ENCODE assay signal across 18 cellular contexts in genomic region chr5:133006653-133007052, GRCh38. TPM values are rescaled to one million over a fixed set of nuclear protein-coding genes. Genes with fewer than 3 reads are reported as not detected.
A peak's percentile ranks its signal among the peaks of the same experiment; 100 is the strongest.
DNase-seq lines count a peak whose midpoint lies in the region; ATAC-seq, FAIRE-seq and TF ChIP-seq lines count a peak whose summit lies in the region.
"Had no signal": no experiment of that assay in that cellular context is flagged by ENCODE, and none has a peak within 500 bp of the region (broad histone marks: within the 10 kb centered on the region; RNA-seq: fewer than 3 reads in every experiment).

No MANE protein-coding gene starts in this region.

- TF ChIP-seq RAD21 in A549 (conservative IDR thresholded peaks at IDR 0.05 in 1 of 2, IDR thresholded peaks at IDR 0.05 in 1 of 2) (no peak), IMR-90 (IDR thresholded peaks at IDR 0.05; ENCODE audit: low read length) (no peak)

- no peaks in the 10 kb centered on the region for H4K20me1 ChIP-seq in IMR-90 (ENCODE audit: insufficient read depth, low read length)

- DNase-seq in A549 (ENCODE audit: low read depth in 1 of 2, low spot score in 1 of 2), result peak in 1 of 2 experiments; percentile 33
- DNase-seq in IMR-90, result no peak
- peak; percentile 69 for DNase-seq in choroid plexus epithelial cell (ENCODE audit: low read depth)
- DNase-seq in kidney tubule cell (ENCODE audit: low spot score), result peak; percentile 12
- no peak for DNase-seq in NCI-H1092 treated with DMSO at 0.1 percent for 48 hours (lab: John Stamatoyannopoulos, UW)
- no peak for DNase-seq in NCI-H526 treated with DMSO at 0.1 percent for 48 hours (lab: John Stamatoyannopoulos, UW)
- no peak for DNase-seq in A673 (ENCODE audit: low spot score)
- DNase-seq: CD8-positive, alpha-beta T cell; NCI-H1105; NCI-H1694 treated with DMSO at 0.1 percent for 48 hours; NCI-H2227 treated with DMSO at 0.1 percent for 48 hours; NCI-H524; PC-3; SJCRH30 had no signal

- no peak overlapping the region for H3K14ac ChIP-seq in IMR-90 (replicated peaks; ENCODE audit: low read depth, low read length)

- dilution Hi-C loops in IMR-90 (cut with HindIII; ENCODE audit: low sequenced_read_pairs, unreplicated experiment), result no loop called here

- CTCF ChIA-PET in A549 (lab: Yijun Ruan, JAX) (no interaction called here), IMR-90 (lab: Yijun Ruan, JAX) (no interaction called here), A673 (lab: Charles Lee) (no interaction called here)

- no peak overlapping the region for H3K4me3 ChIP-seq in A549
- no peak overlapping the region for H3K4me3 ChIP-seq in IMR-90 (ENCODE audit: insufficient read depth, low read depth, low read length)
- no peak overlapping the region for H3K4me3 ChIP-seq in choroid plexus epithelial cell (ENCODE audit: low read depth, low read length)
- H3K4me3 ChIP-seq in A673 (ENCODE audit: low read depth, low read length, poor library complexity, severe bottlenecking), result no peak overlapping the region
- H3K4me3 ChIP-seq: BLaER1 treated with 17β-estradiol and CSF1 and Interleukin-3, amounts not matched to agents 10 nM and 100 nM; K562; SJCRH30 had no signal

- TF ChIP-seq POLR2A in A549 (IDR thresholded peaks at IDR 0.05; ENCODE audit: low read length), result no peak
- TF ChIP-seq POLR2A in IMR-90 (IDR thresholded peaks at IDR 0.05; ENCODE audit: low read depth, low read length), result no peak

- intact Hi-C loops in IMR-90 (cut with micrococcal nuclease) (no loop called here), A673 (cut with micrococcal nuclease; ENCODE audit: unreplicated experiment) (no loop called here)

- H4K91ac ChIP-seq in IMR-90 (ENCODE audit: insufficient read depth, low read depth, low read length), result no peak overlapping the region

- no peak overlapping the region for H4K5ac ChIP-seq in IMR-90 (ENCODE audit: low read depth, low read length)

- H3K4me2 ChIP-seq in A549 (peak overlapping the region; percentile 38), IMR-90 (ENCODE audit: low read depth, low read length) (no peak overlapping the region)
- H3K4me2 ChIP-seq: BLaER1 treated with 17β-estradiol and CSF1 and Interleukin-3, amounts not matched to agents 10 nM and 100 nM had no signal

- H2BK15ac ChIP-seq in IMR-90 (ENCODE audit: low read depth, low read length), result no peak overlapping the region

- H3K27me3 ChIP-seq in IMR-90 (ENCODE audit: control insufficient read depth, insufficient read depth, low read length) (no peaks in the 10 kb centered on the region), A673 (replicated peaks; ENCODE audit: insufficient read depth, low read depth, low read length, poor library complexity) (no peaks in the 10 kb centered on the region)
- H3K27me3 ChIP-seq: BLaER1 treated with 17β-estradiol and CSF1 and Interleukin-3, amounts not matched to agents 10 nM and 100 nM; SJCRH30 had no signal

- no peak overlapping the region for H3K9ac ChIP-seq in IMR-90 (ENCODE audit: low read depth, low read length)
- H3K9ac ChIP-seq: BLaER1 treated with 17β-estradiol and CSF1 and Interleukin-3, amounts not matched to agents 10 nM and 100 nM had no signal

- H3K18ac ChIP-seq in IMR-90 (ENCODE audit: low read depth, low read length), result no peak overlapping the region

- peaks cover 12% of the 10 kb centered on the region for H3K36me3 ChIP-seq in IMR-90 (ENCODE audit: control insufficient read depth, insufficient read depth, low read length)
- H3K36me3 ChIP-seq in A673 (ENCODE audit: insufficient read depth, low read length, poor library complexity, severe bottlenecking), result peaks cover 4% of the 10 kb centered on the region

- H3K79me1 ChIP-seq in IMR-90 (ENCODE audit: low read depth in 1 of 2, low read length in 2 of 2), result peaks cover 0 to 4% of the 10 kb centered on the region in 2 experiments; a peak in 2 of 4 replicates

- WGBS in A549 (ENCODE audit: missing lambda C conversion rate), result 14% methylated on average over 1 of the region's 1 CpG
- WGBS in IMR-90 (ENCODE audit: extremely low coverage in 2 of 2, insufficient read length in 1 of 2), 2 experiments, result no CpG with 5 or more reads among the region's 1 CpG

- H3K9me3 ChIP-seq in A549 (peaks cover 4% of the 10 kb centered on the region; the same call in 2 of the 3 replicates), IMR-90 (ENCODE audit: control insufficient read depth, insufficient read depth, low read length) (peaks cover under 1% of the 10 kb centered on the region; the same call in 1 of the 2 replicates), A673 (ENCODE audit: low read depth, low read length, poor library complexity, severe bottlenecking) (no peaks in the 10 kb centered on the region)
- H3K9me3 ChIP-seq: SJCRH30 had no signal

- H2BK5ac ChIP-seq in IMR-90 (ENCODE audit: low read depth, low read length, poor library complexity, severe bottlenecking), result no peak overlapping the region

- no peak overlapping the region for H2AK9ac ChIP-seq in IMR-90 (replicated peaks; ENCODE audit: low read depth, low read length, poor library complexity)

- H4K8ac ChIP-seq in IMR-90 (ENCODE audit: low read depth in 2 of 2, low read length in 2 of 2), result no peak overlapping the region

- no peak overlapping the region for H2AFZ ChIP-seq in IMR-90 (replicated peaks; ENCODE audit: low read length, poor library complexity)

- no peak overlapping the region for H3K4ac ChIP-seq in IMR-90 (ENCODE audit: low read depth, low read length)

- TF ChIP-seq CTCF in A549 (IDR thresholded peaks at IDR 0.05), result no peak
- no peak for TF ChIP-seq CTCF in IMR-90 (conservative IDR thresholded peaks at IDR 0.05; ENCODE audit: low read depth, low read length)
- TF ChIP-seq CTCF in choroid plexus epithelial cell (conservative IDR thresholded peaks at IDR 0.05; ENCODE audit: low read depth, low read length), result no peak
- no peak for TF ChIP-seq CTCF in A673 (conservative IDR thresholded peaks at IDR 0.05; ENCODE audit: low read depth, low read length)

- H3K23ac ChIP-seq in IMR-90 (ENCODE audit: low read depth, low read length), result no peak overlapping the region

- H3K27ac ChIP-seq in A549, result peak overlapping the region; percentile 56 to 71; a peak in 5 of 6 replicates
- H3K27ac ChIP-seq in IMR-90 (ENCODE audit: insufficient read depth, low read length), result no peak overlapping the region
- no peak overlapping the region for H3K27ac ChIP-seq in A673 (ENCODE audit: low read depth, low read length, poor library complexity, severe bottlenecking)
- H3K27ac ChIP-seq: BLaER1 treated with 17β-estradiol and CSF1 and Interleukin-3, amounts not matched to agents 10 nM and 100 nM; SJCRH30 had no signal

- POLR2A ChIA-PET in A549 (lab: Yijun Ruan, JAX) (no interaction called here), IMR-90 (lab: Charles Lee; ENCODE audit: unreplicated experiment) (interaction anchor here (0.6 kb wide), 1 partner anchor 13 kb away, joined by 5 read pairs; no protein-coding TSS in a partner anchor), A673 (lab: Charles Lee; ENCODE audit: low non-redundant PET) (no interaction called here)

- BruUV-seq in IMR-90 (replicated peaks; lab: Mats Ljungman, UMichigan) (no TSS peak), A673 (replicated peaks; lab: Mats Ljungman, UMichigan) (no TSS peak)

- H3K4me1 ChIP-seq in A549 (peaks cover 11% of the 10 kb centered on the region), IMR-90 (ENCODE audit: control insufficient read depth, insufficient read depth, low read length) (no peaks in the 10 kb centered on the region), A673 (ENCODE audit: insufficient read depth, low read length, poor library complexity, severe bottlenecking) (no peaks in the 10 kb centered on the region)
- H3K4me1 ChIP-seq: BLaER1 treated with 17β-estradiol and CSF1 and Interleukin-3, amounts not matched to agents 10 nM and 100 nM; SJCRH30 had no signal

- no peak for FAIRE-seq in A549 (lab: Jason Lieb, UNC)
- FAIRE-seq: D721Med, H1, K562 had no signal

- no peak overlapping the region for H2BK20ac ChIP-seq in IMR-90 (ENCODE audit: low read depth, low read length)

- H2BK120ac ChIP-seq in IMR-90 (ENCODE audit: low read depth, low read length), result no peak overlapping the region

- TF ChIP-seq EP300 in A549 (IDR thresholded peaks at IDR 0.05), result no peak

- no peak overlapping the region for H3K56ac ChIP-seq in IMR-90 (ENCODE audit: extremely low read depth, insufficient read depth, low read length)

- no peak overlapping the region for H2AK5ac ChIP-seq in IMR-90 (ENCODE audit: low read depth, low read length)

- in situ Hi-C loops in IMR-90 (cut with MboI; ENCODE audit: low sequenced_read_pairs), result no loop called here

- peak in 1 of 2 experiments; percentile 75; a peak in 3 of 6 replicates for ATAC-seq in A549
- peak; percentile 49 for ATAC-seq in IMR-90 (ENCODE audit: low read depth)
- ATAC-seq: CD8-positive, alpha-beta T cell; K562; PC-3 had no signal

- H3K9me1 ChIP-seq in IMR-90 (ENCODE audit: insufficient read depth, low read length), result no peaks in the 10 kb centered on the region; the same call in 1 of the 2 replicates

RNA-seq across cellular contexts. Expression of gene ZCCHC10, which starts 19.7 kb away (rescaled TPM):
- polyA plus RNA-seq in A549 (2011; rRNA removed) (45.7 and 56.2 TPM in 2 replicates), A549 (2017; fragmentation: RNase III; extraction: RNeasy Plus Mini Kit Qiagen cat#74134 plus additional on column Dnase treatment) (27.1 to 28.3 TPM (median 28.3 TPM) in 3 replicates), IMR-90 (2012; rRNA removed) (20.4 and 31.8 TPM in 2 replicates)
- polyA plus RNA-seq in A549 (2012; cell fraction: cytosol; rRNA removed), result 47.2 and 48.7 TPM in 2 replicates
- 11.9 and 19.5 TPM in 2 replicates for polyA plus RNA-seq in A549 (2012; cell fraction: nucleus; rRNA removed)
- 16.9 and 19.7 TPM in 2 replicates for polyA minus RNA-seq in A549 (2011; rRNA and poly(A)+ RNA removed)
- total RNA-seq in IMR-90 (2012; rRNA removed) (4.1 and 7.2 TPM in 2 replicates), A673 (2021) (31.2 and 33.4 TPM in 2 replicates)
- polyA plus RNA-seq in IMR-90 (2012; cell fraction: cytosol; rRNA removed), result 1.2 and 7.7 TPM in 2 replicates
- 0.55 and 6.4 TPM in 2 replicates for polyA plus RNA-seq in IMR-90 (2012; cell fraction: nucleus; rRNA removed; ENCODE audit: low replicate concordance)

RNA-seq across cellular contexts. Expression of gene AFF4, which starts 43.2 kb away (rescaled TPM):
- 43.5 and 52.7 TPM in 2 replicates for polyA plus RNA-seq in A549 (2011; rRNA removed)
- polyA plus RNA-seq in A549 (2012; cell fraction: cytosol; rRNA removed), result 5.6 and 8.0 TPM in 2 replicates
- 5.9 and 7.4 TPM in 2 replicates for polyA plus RNA-seq in A549 (2012; cell fraction: nucleus; rRNA removed)
- polyA plus RNA-seq in A549 (2017; fragmentation: RNase III; extraction: RNeasy Plus Mini Kit Qiagen cat#74134 plus additional on column Dnase treatment), result 20.8 to 22.4 TPM (median 22.1 TPM) in 3 replicates
- polyA minus RNA-seq in A549 (2011; rRNA and poly(A)+ RNA removed), result 83.9 and 91.1 TPM in 2 replicates
- total RNA-seq in IMR-90 (2012; rRNA removed), result 57.2 and 67.2 TPM in 2 replicates
- polyA plus RNA-seq in IMR-90 (2012; rRNA removed), result 26.0 and 27.3 TPM in 2 replicates
- polyA plus RNA-seq in IMR-90 (2012; cell fraction: cytosol; rRNA removed), result 6.3 and 6.9 TPM in 2 replicates
- 9.9 and 46.4 TPM in 2 replicates for polyA plus RNA-seq in IMR-90 (2012; cell fraction: nucleus; rRNA removed; ENCODE audit: low replicate concordance)
- 81.0 and 85.3 TPM in 2 replicates for total RNA-seq in A673 (2021)

RNA-seq across cellular contexts. Expression of gene HSPA4, which starts 45.2 kb away (rescaled TPM):
- polyA plus RNA-seq in A549 (2011; rRNA removed), result 110 and 166 TPM in 2 replicates
- 20.7 and 23.4 TPM in 2 replicates for polyA plus RNA-seq in A549 (2012; cell fraction: cytosol; rRNA removed)
- 15.8 and 18.8 TPM in 2 replicates for polyA plus RNA-seq in A549 (2012; cell fraction: nucleus; rRNA removed)
- 160 to 168 TPM (median 166 TPM) in 3 replicates for polyA plus RNA-seq in A549 (2017; fragmentation: RNase III; extraction: RNeasy Plus Mini Kit Qiagen cat#74134 plus additional on column Dnase treatment)
- polyA minus RNA-seq in A549 (2011; rRNA and poly(A)+ RNA removed), result 44.0 and 48.7 TPM in 2 replicates
- 120 and 192 TPM in 2 replicates for total RNA-seq in IMR-90 (2012; rRNA removed)
- 27.6 and 34.9 TPM in 2 replicates for polyA plus RNA-seq in IMR-90 (2012; rRNA removed)
- polyA plus RNA-seq in IMR-90 (2012; cell fraction: cytosol; rRNA removed), result 7.5 and 8.0 TPM in 2 replicates
- 4.5 and 19.8 TPM in 2 replicates for polyA plus RNA-seq in IMR-90 (2012; cell fraction: nucleus; rRNA removed; ENCODE audit: low replicate concordance)
- total RNA-seq in A673 (2021), result 323 and 337 TPM in 2 replicates

Comparison
In these comparisons a context has a peak if more than half of its experiments do, and no peak if none do; other contexts are left out.
1. DNase-seq: peak in choroid plexus epithelial cell (single experiment) and kidney tubule cell (single experiment); none in IMR-90 (single experiment), NCI-H1092 treated with DMSO at 0.1 percent for 48 hours (single experiment), NCI-H526 treated with DMSO at 0.1 percent for 48 hours (single experiment) and A673 (single experiment).
2. H3K27ac ChIP-seq: peak in A549 (2 of 2); none in IMR-90 (single experiment) and A673 (single experiment).